ENCODE assay signal across 28 cellular contexts in genomic region chr16:89025636-89026035, GRCh38. TPM values are rescaled to one million over a fixed set of nuclear protein-coding genes. Genes with fewer than 3 reads are reported as not detected.
DNase-seq lines count a peak whose midpoint lies in the region; ATAC-seq, FAIRE-seq and TF ChIP-seq lines count a peak whose summit lies in the region.
"Had no signal": no experiment of that assay in that cellular context is flagged by ENCODE, and none has a peak within 500 bp of the region (broad histone marks: within the 10 kb centered on the region; RNA-seq: fewer than 3 reads in every experiment).

No MANE protein-coding gene starts in this region.

- BruUV-seq in K562 (replicated peaks; lab: Mats Ljungman, UMichigan), result no TSS peak

- H3K9me3 Mint-ChIP-seq in T-helper 2 cell treated with Interferon-gamma antibody and Interleukin-4, amounts not matched to agents 5 μg/mL and 100 μg/mL, for 36 hours, result peaks cover 23% of the 10 kb centered on the region
- peaks cover 14 to 17% (median 14%) of the 10 kb centered on the region in 3 donors for H3K9me3 Mint-ChIP-seq in T-cell
- peaks cover 10% of the 10 kb centered on the region for H3K9me3 Mint-ChIP-seq in osteocyte (ENCODE audit: unreplicated experiment)

- in situ Hi-C loops in K562 (cut with MboI), result no loop called here

- POLR2A ChIA-PET in T-cell (lab: Charles Lee), result no interaction called here
- POLR2A ChIA-PET in K562 (lab: Yijun Ruan, JAX), result interaction anchor here (1.0 to 1.6 kb wide), 2 partner anchors 10 to 15 kb away, joined by 3 to 5 read pairs; no protein-coding TSS in a partner anchor

- no peak for TF ChIP-seq EP300 in K562 (IDR thresholded peaks at IDR 0.05; ENCODE audit: low read length)

- H3K4me3 Mint-ChIP-seq in T-helper 2 cell treated with Interferon-gamma antibody and Interleukin-4, amounts not matched to agents 5 μg/mL and 100 μg/mL, for 36 hours, result no peak overlapping the region
- H3K4me3 Mint-ChIP-seq in T-cell, result no peak overlapping the region
- no peak overlapping the region for H3K4me3 Mint-ChIP-seq in osteocyte (ENCODE audit: unreplicated experiment)

- H2AFZ ChIP-seq in K562 (ENCODE audit: low read depth, low read length), result no peak overlapping the region

- TF ChIP-seq RAD21 in K562 (CRISPR knock-in tag; conservative IDR thresholded peaks at IDR 0.05 in 1 of 2, IDR thresholded peaks at IDR 0.05 in 1 of 2), result no peak

- no peaks in the 10 kb centered on the region for H4K20me1 ChIP-seq in K562 (replicated peaks; ENCODE audit: control insufficient read depth, insufficient read depth, low read length)

- H3K9me3 ChIP-seq in BE2C, result no peaks in the 10 kb centered on the region; the same call in 1 of the 2 replicates
- H3K9me3 ChIP-seq in K562 (replicated peaks; ENCODE audit: control insufficient read depth, insufficient read depth, low read depth, low read length), result no peaks in the 10 kb centered on the region
- H3K9me3 ChIP-seq: body of pancreas, HAP-1, neutrophil, prostate gland, uterus had no signal

- H3K9me1 ChIP-seq in K562 (ENCODE audit: control insufficient read depth, insufficient read depth, low read length), result no peaks in the 10 kb centered on the region

- H3K27ac ChIP-seq in K562 (ENCODE audit: extremely low read depth, low read depth, low read length) (peak overlapping the region; percentile 48; the same call in 1 of the 3 replicates), dorsolateral prefrontal cortex (no peak overlapping the region)
- H3K27ac ChIP-seq: body of pancreas, left ventricle myocardium inferior, neutrophil, prostate gland, RWPE1, sigmoid colon, SK-N-MC, thoracic aorta, uterus had no signal

- ATAC-seq in T-cell (replicated peaks in 1 of 4) (no peak), K562 (no peak; the same call in 2 of the 3 replicates), HG02981 (IDR thresholded peaks at IDR 0.05; ENCODE audit: unreplicated experiment) (no peak)
- ATAC-seq: body of pancreas had no signal

- TF ChIP-seq CTCF in BE2C (IDR thresholded peaks at IDR 0.05; ENCODE audit: low read depth, low read length) (no peak), K562 (IDR thresholded peaks at IDR 0.05 in 2 of 3, conservative IDR thresholded peaks at IDR 0.05 in 1 of 3; ENCODE audit: insufficient read depth in 2 of 3, low read depth in 1 of 3, low read length in 3 of 3) (no peak), dorsolateral prefrontal cortex (IDR thresholded peaks at IDR 0.05 in 54 of 56, conservative IDR thresholded peaks at IDR 0.05 in 2 of 56; ENCODE audit: low read depth in 1 of 56, partially characterized antibody in 56 of 56) (no peak), osteocyte (IDR thresholded peaks at IDR 0.05) (no peak)

- 52% methylated on average over 4 of the region's 4 CpGs for WGBS in K562 (ENCODE audit: insufficient coverage, low coverage, missing lambda C conversion rate)

- H3K4me3 ChIP-seq in BE2C (ENCODE audit: low read depth, low read length) (no peak overlapping the region), K562 (no peak overlapping the region), dorsolateral prefrontal cortex (no peak overlapping the region)
- H3K4me3 ChIP-seq: body of pancreas, HAP-1, left ventricle myocardium inferior, prostate gland, sigmoid colon, SK-N-MC, thoracic aorta, uterus had no signal

- CTCF ChIA-PET in T-cell (lab: Charles Lee) (interaction anchor here in 1 of 2 donors (0.5 kb wide), 1 partner anchor 187 kb away, joined by 3 read pairs; no protein-coding TSS in a partner anchor), K562 (lab: Yijun Ruan, JAX; ENCODE audit: low intra/inter-chr PET ratio) (no interaction called here)

- no peaks in the 10 kb centered on the region for H3K79me2 ChIP-seq in K562 (ENCODE audit: control insufficient read depth, insufficient read depth, low read length)

- DNase-seq in T-helper 2 cell treated with Interferon-gamma antibody and Interleukin-4, amounts not matched to agents 5 μg/mL and 100 μg/mL, for 36 hours (ENCODE audit: low spot score), result no peak
- DNase-seq in T-helper 2 cell, result no peak
- peak; percentile 1 for DNase-seq in BE2C
- DNase-seq in T-cell, result no peak
- no peak for DNase-seq in K562 (ENCODE audit: extremely low read depth in 1 of 4, low spot score in 3 of 4)
- DNase-seq in dorsolateral prefrontal cortex, result no peak
- no peak for DNase-seq in osteocyte (ENCODE audit: extremely low spot score, unreplicated experiment)
- DNase-seq: 8988T, body of pancreas, cerebellar nuclear complex, Kasumi-1, left ventricle myocardium inferior, NCI-H1436, NCI-H2081 treated with DMSO at 0.1 percent for 48 hours, NCI-H345, NCI-H748 treated with DMSO at 0.1 percent for 48 hours, sigmoid colon, uterus had no signal

- H3K9ac ChIP-seq in K562 (ENCODE audit: insufficient read depth in 1 of 2, low read depth in 2 of 2, low read length in 2 of 2), result no peak overlapping the region

- H3K4me1 ChIP-seq in BE2C, result no peaks in the 10 kb centered on the region
- H3K4me1 ChIP-seq in K562 (replicated peaks in 1 of 2; ENCODE audit: control insufficient read depth in 2 of 2, insufficient read depth in 2 of 2, low read length in 2 of 2), result peaks cover 29 to 31% of the 10 kb centered on the region in 2 experiments
- H3K4me1 ChIP-seq: body of pancreas, HAP-1, left ventricle myocardium inferior, prostate gland, sigmoid colon, uterus had no signal

- H3K27me3 Mint-ChIP-seq in T-helper 2 cell treated with Interferon-gamma antibody and Interleukin-4, amounts not matched to agents 5 μg/mL and 100 μg/mL, for 36 hours (ENCODE audit: low read depth), result no peaks in the 10 kb centered on the region
- H3K27me3 Mint-ChIP-seq in T-cell, result peaks cover 2 to 4% of the 10 kb centered on the region in 2 donors
- H3K27me3 Mint-ChIP-seq in osteocyte (ENCODE audit: unreplicated experiment), result peaks cover 20% of the 10 kb centered on the region

- H3K4me2 ChIP-seq in K562 (ENCODE audit: insufficient read depth, low read length), result no peak overlapping the region; the same call in 1 of the 2 replicates

- intact Hi-C loops in K562 (cut with micrococcal nuclease) (no loop called here), dorsolateral prefrontal cortex (cut with DNase I) (no loop called here)

- FAIRE-seq in K562 (lab: Jason Lieb, UNC), result no peak
- FAIRE-seq: islet of Langerhans had no signal

- H3K4me1 Mint-ChIP-seq in T-helper 2 cell treated with Interferon-gamma antibody and Interleukin-4, amounts not matched to agents 5 μg/mL and 100 μg/mL, for 36 hours (ENCODE audit: low read depth), result peaks cover 20% of the 10 kb centered on the region
- H3K4me1 Mint-ChIP-seq in T-cell (peaks cover 11 to 21% (median 11%) of the 10 kb centered on the region in 3 donors), osteocyte (ENCODE audit: unreplicated experiment) (no peaks in the 10 kb centered on the region)

- peaks cover 14% of the 10 kb centered on the region for H3K36me3 Mint-ChIP-seq in T-helper 2 cell treated with Interferon-gamma antibody and Interleukin-4, amounts not matched to agents 5 μg/mL and 100 μg/mL, for 36 hours (ENCODE audit: low read depth)
- H3K36me3 Mint-ChIP-seq in T-cell, result peaks cover 13% of the 10 kb centered on the region
- H3K36me3 Mint-ChIP-seq in osteocyte (ENCODE audit: unreplicated experiment), result no peaks in the 10 kb centered on the region

- H3K27ac Mint-ChIP-seq in T-helper 2 cell treated with Interferon-gamma antibody and Interleukin-4, amounts not matched to agents 5 μg/mL and 100 μg/mL, for 36 hours, result peak overlapping the region; percentile 75
- H3K27ac Mint-ChIP-seq in T-cell (peak overlapping the region; percentile 39 to 53), osteocyte (ENCODE audit: unreplicated experiment) (no peak overlapping the region)

- H3K36me3 ChIP-seq in BE2C (no peaks in the 10 kb centered on the region), K562 (ENCODE audit: control insufficient read depth, insufficient read depth, low read length) (no peaks in the 10 kb centered on the region)
- H3K36me3 ChIP-seq: HAP-1, left ventricle myocardium inferior, neutrophil, prostate gland, sigmoid colon, thoracic aorta, uterus had no signal

- H3K27me3 ChIP-seq in BE2C, result peaks cover 41% of the 10 kb centered on the region
- no peaks in the 10 kb centered on the region for H3K27me3 ChIP-seq in K562 (ENCODE audit: control insufficient read depth in 2 of 2, insufficient read depth in 2 of 2, low read length in 2 of 2)
- peaks cover 0 to 59% (median 23%) of the 10 kb centered on the region in 45 donors for H3K27me3 ChIP-seq in dorsolateral prefrontal cortex
- H3K27me3 ChIP-seq: body of pancreas, uterus had no signal

- TF ChIP-seq POLR2A in K562 (conservative IDR thresholded peaks at IDR 0.05), result no peak

TF ChIP-seq in K562, 482 proteins besides CTCF, POLR2A, EP300 and RAD21 (continues in another document):
- TF ChIP-seq CEBPB (tag; IDR thresholded peaks at IDR 0.05) (no peak), TARDBP (IDR thresholded peaks at IDR 0.05) (no peak)

RNA-seq across cellular contexts. Expression of gene CBFA2T3, which starts 48.6 kb away (rescaled TPM):
- polyA plus RNA-seq in BE2C (2012; ENCODE audit: insufficient read depth, insufficient read length, low read depth), result not detected
- total RNA-seq in T-cell, result 1 to 10 TPM; 2.0 to 4.0 (median 2.1) TPM
- total RNA-seq in K562 (2011; cell fraction: chromatin; rRNA removed; ENCODE audit: low replicate concordance), result 73.4 and 198 TPM in 2 replicates
- total RNA-seq in K562 (2011; cell fraction: nucleolus; rRNA removed), result 67.4 and 69.3 TPM in 2 replicates
- 45.3 and 67.3 TPM in 2 replicates for total RNA-seq in K562 (2011; cell fraction: nucleoplasm; rRNA removed)
- 13.5 and 20.8 TPM in 2 replicates for total RNA-seq in K562 (2014; rRNA removed)
- 3.9 and 5.9 TPM in 2 replicates for total RNA-seq in K562 (2014; rRNA removed; fragmentation: Illumina TruSeq; extraction: Trizol)
- 6.7 and 7.8 TPM in 2 replicates for total RNA-seq in K562 (2015; rRNA removed; fragmentation: Illumina TruSeq; extraction: Trizol)
- total RNA-seq in K562 (2021), result 114 and 145 TPM in 2 replicates
- 6.4 and 11.3 TPM in 2 replicates for polyA plus RNA-seq in K562 (2011; rRNA removed)
- polyA plus RNA-seq in K562 (2011; cell fraction: cytosol; rRNA removed), result 5.6 and 15.0 TPM in 2 replicates
- polyA plus RNA-seq in K562 (2011; cell fraction: nucleus; rRNA removed), result 67.2 and 126 TPM in 2 replicates
- 55.0 and 86.5 TPM in 2 replicates for polyA plus RNA-seq in K562 (2012)
- 24.2 and 46.3 TPM in 2 replicates for polyA plus RNA-seq in K562 (2014; fragmentation: Illumina TruSeq; extraction: Trizol)
- polyA plus RNA-seq in K562 (2014; fragmentation: Nextera tagmentation; extraction: Ambion mirVana), result 1 to 10 TPM; 2.3 to 2.7 TPM
- 34.3 and 35.3 TPM in 2 replicates for polyA plus RNA-seq in K562 (2014; rRNA removed)
- polyA minus RNA-seq in K562 (2011; rRNA and poly(A)+ RNA removed), result 9.5 and 9.7 TPM in 2 replicates
- 32.1 and 46.1 TPM in 2 replicates for polyA minus RNA-seq in K562 (2011; cell fraction: cytosol; rRNA and poly(A)+ RNA removed)
- polyA minus RNA-seq in K562 (2011; cell fraction: nucleus; rRNA and poly(A)+ RNA removed), result 21.1 and 34.5 TPM in 2 replicates
- total RNA-seq in dorsolateral prefrontal cortex, result 10 to 100 TPM in 113 of 120 experiments, 1 to 10 TPM in 7; 4.3 to 33.0 (median 16.9) TPM
- not detected in 2 replicates for total RNA-seq in osteocyte
- total RNA-seq: Daoy, endothelial cell of umbilical vein had no signal
- polyA plus RNA-seq: endothelial cell of umbilical vein had no signal
